Comparison of ENCODE assay signal across 14 cellular contexts in genomic region chr9:3018691-3019230, GRCh38.
DNase-seq lines count a peak whose midpoint lies in the region; TF ChIP-seq lines count a peak whose summit lies in the region.
"Had no signal": no experiment of that assay in that cellular context is flagged by ENCODE, and none has a peak within 500 bp of the region (broad histone marks: within the 10 kb centered on the region; RNA-seq: fewer than 3 reads in every experiment).

No MANE protein-coding gene starts in this region.

- no peak for TF ChIP-seq CTCF in VCaP (conservative IDR thresholded peaks at IDR 0.05)
- TF ChIP-seq CTCF in sigmoid colon (IDR thresholded peaks at IDR 0.05) = no peak
- TF ChIP-seq CTCF in stomach (IDR thresholded peaks at IDR 0.05) = no peak

- no peaks in the 10 kb centered on the region for H3K9me3 ChIP-seq in skeletal muscle tissue (ENCODE audit: control insufficient read depth in 3 of 3, low read length in 3 of 3)
- peaks cover 0 to 3% (median 0%) of the 10 kb centered on the region in 4 donors for H3K9me3 ChIP-seq in sigmoid colon
- H3K9me3 ChIP-seq in stomach = no peaks in the 10 kb centered on the region
- H3K9me3 ChIP-seq: BE2C, SJCRH30 had no signal

- H3K4me1 ChIP-seq in skeletal muscle tissue (ENCODE audit: control insufficient read depth in 3 of 3, insufficient read depth in 3 of 3, low read length in 3 of 3) (peaks cover 0 to 5% (median 0%) of the 10 kb centered on the region in 3 donors), sigmoid colon (no peaks in the 10 kb centered on the region), stomach (no peaks in the 10 kb centered on the region)
- H3K4me1 ChIP-seq: BE2C, SJCRH30 had no signal

- no peak for TF ChIP-seq POLR2A in sigmoid colon (IDR thresholded peaks at IDR 0.05)
- no peak for TF ChIP-seq POLR2A in stomach (IDR thresholded peaks at IDR 0.05)

- H3K27ac ChIP-seq in VCaP (peak overlapping the region; percentile 62), skeletal muscle tissue (ENCODE audit: low read depth, low read length) (no peak overlapping the region), sigmoid colon (no peak overlapping the region), stomach (no peak overlapping the region)
- H3K27ac ChIP-seq: SJCRH30 had no signal

- peak; percentile 13 for DNase-seq in NOMO-1 treated with DMSO at 0.1 percent for 48 hours (lab: John Stamatoyannopoulos, UW; ENCODE audit: unreplicated experiment)
- no peak for DNase-seq in NOMO-1 treated with dmso at 0.1 percent for 144 hours (lab: John Stamatoyannopoulos, UW; ENCODE audit: unreplicated experiment)
- DNase-seq in NCI-H1694 treated with DMSO at 0.1 percent for 48 hours (lab: John Stamatoyannopoulos, UW) = peak; percentile 74
- no peak for DNase-seq in sigmoid colon
- DNase-seq in stomach = no peak
- DNase-seq in 8988T = no peak
- DNase-seq: BE2C; CD4-positive, alpha-beta memory T cell; EL; MV-4-11; NCI-H1436 treated with DMSO at 0.1 percent for 48 hours had no signal

- H3K4me3 ChIP-seq in skeletal muscle tissue (ENCODE audit: low read length in 3 of 3) (peak overlapping the region in 2 of 3 donors; percentile 5 to 31), sigmoid colon (no peak overlapping the region), stomach (no peak overlapping the region)
- H3K4me3 ChIP-seq: SJCRH30 had no signal

- intact Hi-C loops in sigmoid colon (cut with DNase I) = no loop called here
- intact Hi-C loops in stomach (cut with DNase I; ENCODE audit: low total_unique reads) = no loop called here

- no peaks in the 10 kb centered on the region for H3K36me3 ChIP-seq in skeletal muscle tissue (ENCODE audit: control insufficient read depth in 3 of 3, insufficient read depth in 3 of 3, low read length in 3 of 3)
- no peaks in the 10 kb centered on the region for H3K36me3 ChIP-seq in sigmoid colon
- no peaks in the 10 kb centered on the region for H3K36me3 ChIP-seq in stomach
- H3K36me3 ChIP-seq: BE2C, SJCRH30 had no signal

- 39 to 59% methylated on average over 5 of the region's 5 CpGs for whole genome bisulfite sequencing in sigmoid colon, 2 donors
- WGBS in stomach, 5 donors = 45 to 62% (median 61%) methylated on average over 5 of the region's 5 CpGs

- no peak overlapping the region for H3K9ac ChIP-seq in skeletal muscle tissue (ENCODE audit: low read depth in 1 of 3, low read length in 3 of 3)

- H3K27me3 ChIP-seq in skeletal muscle tissue (ENCODE audit: control insufficient read depth in 3 of 3, insufficient read depth in 3 of 3, low read length in 3 of 3) (no peaks in the 10 kb centered on the region), sigmoid colon (no peaks in the 10 kb centered on the region), stomach (no peaks in the 10 kb centered on the region)
- H3K27me3 ChIP-seq: BE2C had no signal

- TF ChIP-seq EP300 in sigmoid colon (IDR thresholded peaks at IDR 0.05) = no peak
- TF ChIP-seq EP300 in stomach (IDR thresholded peaks at IDR 0.05) = no peak

Comparison
In these comparisons a context has a peak if more than half of its experiments do, and no peak if none do; other contexts are left out.
1. DNase-seq: peak in NOMO-1 treated with DMSO at 0.1 percent for 48 hours (single experiment) and NCI-H1694 treated with DMSO at 0.1 percent for 48 hours (single experiment); none in NOMO-1 treated with dmso at 0.1 percent for 144 hours (single experiment), sigmoid colon (single experiment), stomach (single experiment) and 8988T (single experiment).
2. H3K4me3 ChIP-seq: peak in skeletal muscle tissue (2 of 3); none in sigmoid colon (0 of 4) and stomach (0 of 4).